ENCODE assay signal across 10 cellular contexts in genomic region chr1:153649137-153649866, GRCh38. TPM values are rescaled to one million over a fixed set of nuclear protein-coding genes. Genes with fewer than 3 reads are reported as not detected.
DNase-seq lines count a peak whose midpoint lies in the region; TF ChIP-seq lines count a peak whose summit lies in the region.
"Had no signal": no experiment of that assay in that cellular context is flagged by ENCODE, and none has a peak within 500 bp of the region (broad histone marks: within the 10 kb centered on the region; RNA-seq: fewer than 3 reads in every experiment).

No MANE protein-coding gene starts in this region.

- H3K4me1 Mint-ChIP-seq in stimulated activated naive CD8-positive, alpha-beta T cell treated with anti-CD3 and anti-CD28 coated beads, Interleukin-15, Interleukin-2, amounts not matched to agents 100 ng/mL and 50 ng/mL, for 24 hours (ENCODE audit: low read depth): peaks cover 48% of the 10 kb centered on the region

- H3K4me3 ChIP-seq in left ventricle myocardium inferior (no peak overlapping the region), lower leg skin (ENCODE audit: low read depth, poor library complexity, severe bottlenecking) (no peak overlapping the region)
- H3K4me3 ChIP-seq: ascending aorta had no signal

- peaks cover 34% of the 10 kb centered on the region for H3K4me1 ChIP-seq in left ventricle myocardium inferior

- TF ChIP-seq POLR2A in lower leg skin (IDR thresholded peaks at IDR 0.05): no peak

- H3K4me3 Mint-ChIP-seq in stimulated activated naive CD8-positive, alpha-beta T cell treated with anti-CD3 and anti-CD28 coated beads, Interleukin-15, Interleukin-2, amounts not matched to agents 100 ng/mL and 50 ng/mL, for 24 hours: no peak overlapping the region

- 46% methylated on average over 3 of the region's 3 CpGs for WGBS in lower leg skin, 2 donors

- peak; percentile 24 for DNase-seq in activated CD4-positive, alpha-beta T cell treated with anti-CD3 and anti-CD28 coated beads, Interleukin-2, amount 50 U/mL, for 1 hour
- DNase-seq in activated CD4-positive, alpha-beta T cell treated with anti-CD3 and anti-CD28 coated beads, Interleukin-2, amount 50 U/mL, for 4 hours: no peak
- DNase-seq in SHP77 treated with DMSO at 0.1 percent for 48 hours (lab: John Stamatoyannopoulos, UW): peak; percentile 64
- no peak for DNase-seq in left ventricle myocardium inferior
- no peak for DNase-seq in stimulated activated CD8-positive, alpha-beta memory T cell treated with anti-CD3 and anti-CD28 coated beads, Interleukin-4, amount 100 ng/mL, for 48 hours
- DNase-seq in T-helper 9 cell: no peak
- DNase-seq in lower leg skin (ENCODE audit: low spot score in 2 of 2): no peak
- DNase-seq: NCI-H1417 had no signal

- H3K27me3 Mint-ChIP-seq in stimulated activated naive CD8-positive, alpha-beta T cell treated with anti-CD3 and anti-CD28 coated beads, Interleukin-15, Interleukin-2, amounts not matched to agents 100 ng/mL and 50 ng/mL, for 24 hours: no peaks in the 10 kb centered on the region

- H3K27me3 ChIP-seq in left ventricle myocardium inferior (ENCODE audit: low read depth): no peaks in the 10 kb centered on the region
- H3K27me3 ChIP-seq: ascending aorta had no signal

- TF ChIP-seq CTCF in left ventricle myocardium inferior (IDR thresholded peaks at IDR 0.05; ENCODE audit: borderline replicate concordance) (no peak), lower leg skin (IDR thresholded peaks at IDR 0.05) (no peak)

- H3K9me3 Mint-ChIP-seq in stimulated activated naive CD8-positive, alpha-beta T cell treated with anti-CD3 and anti-CD28 coated beads, Interleukin-15, Interleukin-2, amounts not matched to agents 100 ng/mL and 50 ng/mL, for 24 hours: no peaks in the 10 kb centered on the region

- peak overlapping the region; percentile 38 for H3K27ac ChIP-seq in left ventricle myocardium inferior (replicated peaks)

- intact Hi-C loops in left ventricle myocardium inferior (cut with micrococcal nuclease) (no loop called here), lower leg skin (cut with DNase I; ENCODE audit: low total_unique reads) (no loop called here)

- H3K36me3 Mint-ChIP-seq in stimulated activated naive CD8-positive, alpha-beta T cell treated with anti-CD3 and anti-CD28 coated beads, Interleukin-15, Interleukin-2, amounts not matched to agents 100 ng/mL and 50 ng/mL, for 24 hours (ENCODE audit: low read depth): peaks cover 34% of the 10 kb centered on the region

- peaks cover 27% of the 10 kb centered on the region for H3K36me3 ChIP-seq in left ventricle myocardium inferior

- H3K9me3 ChIP-seq in left ventricle myocardium inferior (replicated peaks): no peaks in the 10 kb centered on the region
- H3K9me3 ChIP-seq: ascending aorta had no signal

- H3K27ac Mint-ChIP-seq in stimulated activated naive CD8-positive, alpha-beta T cell treated with anti-CD3 and anti-CD28 coated beads, Interleukin-15, Interleukin-2, amounts not matched to agents 100 ng/mL and 50 ng/mL, for 24 hours: peak overlapping the region; percentile 68

RNA-seq across cellular contexts. Expression of gene SNAPIN, which starts 9.2 kb away (rescaled TPM):
- total RNA-seq in left ventricle myocardium inferior: 67.0 TPM
- 10 to 100 TPM; 34.8 to 60.4 (median 46.9) TPM for total RNA-seq in lower leg skin

RNA-seq across cellular contexts. Expression of gene CHTOP, which starts 15.4 kb away (rescaled TPM):
- total RNA-seq in left ventricle myocardium inferior: 75.5 TPM
- total RNA-seq in lower leg skin: 10 to 100 TPM; 56.1 to 86.9 (median 65.5) TPM

RNA-seq across cellular contexts. Expression of gene S100A1, which starts 21.1 kb away (rescaled TPM):
- total RNA-seq in left ventricle myocardium inferior (2,012 TPM), lower leg skin (10 to 100 TPM in 3 of 4 donors, 1 to 10 TPM in 1; 8.7 to 33.5 (median 23.8) TPM)
- total RNA-seq: ascending aorta had no signal

RNA-seq across cellular contexts. Expression of gene ILF2, which starts 21.5 kb away (rescaled TPM):
- total RNA-seq in left ventricle myocardium inferior (61.6 TPM), lower leg skin (100 to 1,000 TPM in 2 of 4 donors, 10 to 100 TPM in 2; 80.4 to 118 (median 105) TPM)

RNA-seq across cellular contexts. Expression of gene S100A13, which starts 22.0 kb away (rescaled TPM):
- total RNA-seq in left ventricle myocardium inferior (131 TPM), lower leg skin (10 to 100 TPM; 44.1 to 72.8 (median 47.2) TPM)

Comparison
In these comparisons a context has a peak if more than half of its experiments do, and no peak if none do; other contexts are left out.
1. DNase-seq: peak in activated CD4-positive, alpha-beta T cell treated with anti-CD3 and anti-CD28 coated beads, Interleukin-2, amount 50 U/mL, for 1 hour (single experiment) and SHP77 treated with DMSO at 0.1 percent for 48 hours (single experiment); none in activated CD4-positive, alpha-beta T cell treated with anti-CD3 and anti-CD28 coated beads, Interleukin-2, amount 50 U/mL, for 4 hours (0 of 2), left ventricle myocardium inferior (single experiment), stimulated activated CD8-positive, alpha-beta memory T cell treated with anti-CD3 and anti-CD28 coated beads, Interleukin-4, amount 100 ng/mL, for 48 hours (single experiment), T-helper 9 cell (single experiment) and lower leg skin (0 of 2).
2. RNA of gene S100A1, which starts 21.1 kb away (total RNA-seq): 2,012 TPM in left ventricle myocardium inferior (single experiment); 8.7 to 33.5 TPM in lower leg skin; every median in the first group is over 10 times any median in the second.